ENCODE assay signal across 8 cellular contexts in the genomic region with DNA sequence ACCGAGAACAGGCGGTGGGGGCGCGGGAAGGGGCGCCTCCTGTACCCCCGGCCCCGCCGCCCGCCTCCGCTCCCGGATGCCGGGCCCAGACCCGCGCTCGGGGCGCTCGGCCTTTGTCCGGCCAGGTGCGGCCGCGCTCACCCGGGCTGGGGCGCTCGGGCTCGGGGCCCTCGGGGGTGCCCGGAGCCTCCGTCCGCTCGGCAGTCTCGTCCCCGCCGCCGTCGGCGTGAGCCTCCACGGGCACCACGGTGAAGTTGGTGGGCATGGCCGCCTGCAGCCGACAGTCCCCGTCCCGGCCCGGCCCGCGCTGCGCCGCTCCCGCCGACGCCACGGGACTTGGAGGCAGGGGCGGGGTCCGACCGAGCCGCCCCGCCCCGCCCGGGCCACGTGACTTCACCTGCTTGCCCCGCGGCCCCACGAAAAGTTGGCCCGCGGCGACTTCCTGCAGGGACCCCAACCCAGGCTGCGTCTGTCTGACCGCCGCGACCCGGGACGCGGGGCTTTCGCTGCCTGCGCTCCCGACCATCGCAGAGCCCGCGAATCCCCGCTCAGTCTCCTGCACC. TPM values are rescaled to one million over a fixed set of nuclear protein-coding genes. Genes with fewer than 3 reads are reported as not detected.
DNase-seq lines count a peak whose midpoint lies in the region; ATAC-seq, FAIRE-seq and TF ChIP-seq lines count a peak whose summit lies in the region.

A gene (minus strand): TSS at position 337 of the 563 bp plus-strand sequence. CDS start 72 bp downstream, at position 265.

- no peak for TF ChIP-seq CTCF in breast epithelium (IDR thresholded peaks at IDR 0.05)
- TF ChIP-seq CTCF in kidney (IDR thresholded peaks at IDR 0.05; ENCODE audit: borderline replicate concordance, extremely low read depth, insufficient read depth): no peak

- H3K9me3 ChIP-seq in breast epithelium (no peaks in the 10 kb centered on the region), kidney (ENCODE audit: control insufficient read depth in 1 of 2, low read length in 2 of 2) (no peaks in the 10 kb centered on the region)

- no peaks in the 10 kb centered on the region for H3K27me3 ChIP-seq in breast epithelium

- TF ChIP-seq POLR2A in breast epithelium (IDR thresholded peaks at IDR 0.05): no peak

- intact Hi-C loops in breast epithelium (cut with DNase I; ENCODE audit: low total_unique reads) (no loop called here), kidney (cut with DNase I) (no loop called here)

- H3K4me1 Mint-ChIP-seq in T-helper 2 cell treated with Interferon-gamma antibody and Interleukin-4, amounts not matched to agents 5 μg/mL and 100 μg/mL, for 36 hours (ENCODE audit: low read depth): peaks cover 28% of the 10 kb centered on the region

- H3K36me3 ChIP-seq in breast epithelium (no peaks in the 10 kb centered on the region), kidney (ENCODE audit: control insufficient read depth in 1 of 2, insufficient read depth in 2 of 2, low read length in 2 of 2) (no peaks in the 10 kb centered on the region)

- peak; percentile 81 for DNase-seq in AG08396 (ENCODE audit: low spot score)
- DNase-seq in GM19239 (ENCODE audit: insufficient read length, low spot score): peak; percentile 88
- DNase-seq in HuH-7.5 (ENCODE audit: low spot score): peak; percentile 87
- DNase-seq in T-helper 2 cell treated with Interferon-gamma antibody and Interleukin-4, amounts not matched to agents 5 μg/mL and 100 μg/mL, for 36 hours (ENCODE audit: low spot score): peak; percentile 71
- peak in 1 of 2 donors; percentile 37 for DNase-seq in breast epithelium (ENCODE audit: low spot score in 2 of 2)
- no peak for DNase-seq in kidney
- peak; percentile 82 for DNase-seq in stimulated activated CD4-positive, alpha-beta T cell treated with anti-CD3 and anti-CD28 coated beads, Interleukin-15, amount 100 ng/mL, for 24 hours

- FAIRE-seq in GM19239 (lab: Jason Lieb, UNC): peak; percentile 14
- FAIRE-seq in kidney (lab: Jason Lieb, UNC): no peak

- H3K4me1 ChIP-seq in breast epithelium (peaks cover 0 to 10% of the 10 kb centered on the region in 2 donors), kidney (ENCODE audit: control insufficient read depth in 1 of 2, insufficient read depth in 1 of 2, low read depth in 1 of 2, low read length in 2 of 2) (peaks cover 11 to 31% of the 10 kb centered on the region in 2 donors)

- peak within 1 kb of the TSS; percentile 81 for H3K27ac Mint-ChIP-seq in T-helper 2 cell treated with Interferon-gamma antibody and Interleukin-4, amounts not matched to agents 5 μg/mL and 100 μg/mL, for 36 hours

- H3K4me3 ChIP-seq in breast epithelium (peak within 1 kb of the TSS; percentile 68 to 99 (median 94)), kidney (ENCODE audit: low read length in 2 of 2) (peak within 1 kb of the TSS; percentile 54 to 86)

- H3K27me3 Mint-ChIP-seq in T-helper 2 cell treated with Interferon-gamma antibody and Interleukin-4, amounts not matched to agents 5 μg/mL and 100 μg/mL, for 36 hours (ENCODE audit: low read depth): peaks cover 3% of the 10 kb centered on the region

- H3K27ac ChIP-seq in breast epithelium (peak within 1 kb of the TSS; percentile 84 to 95), kidney (ENCODE audit: low read depth in 2 of 2, low read length in 2 of 2) (peak within 1 kb of the TSS; percentile 93 to 97)

- no peaks in the 10 kb centered on the region for H3K9me3 Mint-ChIP-seq in T-helper 2 cell treated with Interferon-gamma antibody and Interleukin-4, amounts not matched to agents 5 μg/mL and 100 μg/mL, for 36 hours

- H3K9ac ChIP-seq in kidney (ENCODE audit: low read length in 2 of 2): peak within 1 kb of the TSS; percentile 79 to 97

- H3K36me3 Mint-ChIP-seq in T-helper 2 cell treated with Interferon-gamma antibody and Interleukin-4, amounts not matched to agents 5 μg/mL and 100 μg/mL, for 36 hours (ENCODE audit: low read depth): peaks cover 23% of the 10 kb centered on the region

- H3K4me3 Mint-ChIP-seq in T-helper 2 cell treated with Interferon-gamma antibody and Interleukin-4, amounts not matched to agents 5 μg/mL and 100 μg/mL, for 36 hours: peak within 1 kb of the TSS; percentile 91

- no peak for ATAC-seq in GM18873 (IDR thresholded peaks at IDR 0.05; ENCODE audit: low FRiP score, unreplicated experiment)

RNA-seq across cellular contexts. Expression of the gene that starts here (rescaled TPM):
- total RNA-seq in breast epithelium (10 to 100 TPM; 21.4 to 31.5 (median 25.0) TPM), kidney (92.9 TPM)
- 28.2 TPM for polyA plus RNA-seq in kidney (ENCODE audit: insufficient read depth, low read depth, low replicate concordance)
